In the genomic region with DNA sequence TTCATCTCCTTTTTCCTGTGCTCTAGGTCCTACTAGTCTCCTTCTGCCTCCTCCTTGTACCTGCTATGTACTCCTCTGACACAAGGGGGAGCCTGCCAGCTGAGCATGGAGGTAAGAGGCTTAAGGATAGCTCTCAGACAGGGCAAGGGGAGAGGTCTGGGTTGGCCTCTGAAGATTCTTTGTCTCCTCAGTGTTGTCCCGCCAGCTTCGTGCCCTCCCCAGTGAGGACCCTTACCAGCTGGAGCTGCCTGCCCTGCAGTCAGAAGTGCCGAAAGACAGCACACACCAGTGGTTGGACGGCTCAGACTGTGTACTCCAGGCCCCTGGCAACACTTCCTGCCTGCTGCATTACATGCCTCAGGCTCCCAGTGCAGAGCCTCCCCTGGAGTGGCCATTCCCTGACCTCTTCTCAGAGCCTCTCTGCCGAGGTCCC, we compare ENCODE assay signal across 8 cellular contexts. TPM values are rescaled to one million over a fixed set of nuclear protein-coding genes. Genes with fewer than 3 reads are reported as not detected.
DNase-seq lines count a peak whose midpoint lies in the region; ATAC-seq and TF ChIP-seq lines count a peak whose summit lies in the region.

No MANE protein-coding gene starts in this region.

- no peak overlapping the region for H3K27ac Mint-ChIP-seq in neural progenitor cell

- H3K36me3 ChIP-seq in NT2/D1 (ENCODE audit: insufficient read depth, insufficient read length, low read length) (peaks cover 75% of the 10 kb centered on the region), esophagus squamous epithelium (peaks cover 27 to 71% (median 52%) of the 10 kb centered on the region in 3 donors), neural progenitor cell (no peaks in the 10 kb centered on the region)

- H3K36me3 Mint-ChIP-seq in neural progenitor cell, result peaks cover 24% of the 10 kb centered on the region

- peaks cover 22% of the 10 kb centered on the region for H3K4me1 Mint-ChIP-seq in neural progenitor cell

- peaks cover 52% of the 10 kb centered on the region for H3F3A ChIP-seq in neural progenitor cell (ENCODE audit: low read depth)

- no peaks in the 10 kb centered on the region for H3K9me3 Mint-ChIP-seq in neural progenitor cell

- DNase-seq in D341Med (ENCODE audit: low spot score) (peak; percentile 80), HT-29 (ENCODE audit: low spot score) (peak; percentile 81), NT2/D1 (ENCODE audit: low read depth, low spot score) (peak; percentile 76), esophagus squamous epithelium (lab: John Stamatoyannopoulos, UW) (no peak), neural progenitor cell (ENCODE audit: low spot score) (peak; percentile 87), globus pallidus (ENCODE audit: low spot score) (no peak)
- DNase-seq in activated CD8-positive, alpha-beta memory T cell treated with anti-CD3 and anti-CD28 coated beads, Interleukin-2, amount 50 U/mL, for 48 hours, result peak; percentile 69

- no peak overlapping the region for H2AFZ ChIP-seq in neural progenitor cell (replicated peaks)

- no peak for TF ChIP-seq POLR2A in esophagus squamous epithelium (IDR thresholded peaks at IDR 0.05)

- H3K4me1 ChIP-seq in NT2/D1 (ENCODE audit: insufficient read depth, insufficient read length) (peaks cover 10% of the 10 kb centered on the region), esophagus squamous epithelium (peaks cover 10 to 32% (median 14%) of the 10 kb centered on the region in 3 donors), neural progenitor cell (peaks cover 7% of the 10 kb centered on the region)

- no peak overlapping the region for H3K4me2 ChIP-seq in neural progenitor cell

- peaks cover 20% of the 10 kb centered on the region for H3K79me2 ChIP-seq in neural progenitor cell (ENCODE audit: low read depth)

- ATAC-seq in GM18907 (IDR thresholded peaks at IDR 0.05; ENCODE audit: unreplicated experiment), result no peak

- peak; percentile 47 to 80 (median 73) for TF ChIP-seq CTCF in esophagus squamous epithelium (IDR thresholded peaks at IDR 0.05)
- peak; percentile 78 for TF ChIP-seq CTCF in neural progenitor cell (IDR thresholded peaks at IDR 0.05)

- H3K9me3 ChIP-seq in NT2/D1 (ENCODE audit: insufficient read depth, low read length), result no peaks in the 10 kb centered on the region
- H3K9me3 ChIP-seq in esophagus squamous epithelium, result no peaks in the 10 kb centered on the region
- H3K9me3 ChIP-seq in neural progenitor cell (ENCODE audit: low read depth), result no peaks in the 10 kb centered on the region

- intact Hi-C loops in esophagus squamous epithelium (cut with DNase I), result loop anchor here (10.0 kb wide), 1 partner anchor 131 kb away; a partner anchor contains a TSS

- H3K9ac ChIP-seq in NT2/D1 (ENCODE audit: insufficient read length, low read depth) (no peak overlapping the region), neural progenitor cell (no peak overlapping the region)

- no peaks in the 10 kb centered on the region for H3K27me3 ChIP-seq in NT2/D1 (ENCODE audit: insufficient read depth, insufficient read length)
- no peaks in the 10 kb centered on the region for H3K27me3 ChIP-seq in esophagus squamous epithelium
- H3K27me3 ChIP-seq in neural progenitor cell, result no peaks in the 10 kb centered on the region

- H4K20me1 ChIP-seq in neural progenitor cell (ENCODE audit: low read depth), result peaks cover 1% of the 10 kb centered on the region

- no peak overlapping the region for H3K4me3 Mint-ChIP-seq in neural progenitor cell

- H3K27ac ChIP-seq in esophagus squamous epithelium (peak overlapping the region in 2 of 4 donors; percentile 22 to 59), neural progenitor cell (peak overlapping the region; percentile 48)

- no peak overlapping the region for H3K4me3 ChIP-seq in NT2/D1 (ENCODE audit: insufficient read length, low read depth)
- H3K4me3 ChIP-seq in esophagus squamous epithelium, result no peak overlapping the region
- H3K4me3 ChIP-seq in neural progenitor cell, result no peak overlapping the region

- WGBS in esophagus squamous epithelium, 2 donors, result 38 to 65% methylated on average over 2 to 4 of the region's 5 CpGs

- H3K27me3 Mint-ChIP-seq in neural progenitor cell (ENCODE audit: insufficient read depth, low read depth), result no peaks in the 10 kb centered on the region

RNA-seq across cellular contexts. Expression of a gene that starts 3.8 kb away (rescaled TPM):
- total RNA-seq in HT-29 (2014; rRNA removed; shearing (Covaris generic)), result 42.4 and 44.5 TPM in 2 replicates
- total RNA-seq in esophagus squamous epithelium (10 to 100 TPM; 10.5 to 24.2 (median 19.2) TPM), neural progenitor cell (ENCODE audit: low replicate concordance) (27.9 and 30.3 TPM in 2 replicates)

RNA-seq across cellular contexts. Expression of a gene that starts 4.2 kb away (rescaled TPM):
- 99.5 and 100.0 TPM in 2 replicates for total RNA-seq in HT-29 (2014; rRNA removed; shearing (Covaris generic))
- total RNA-seq in esophagus squamous epithelium (100 to 1,000 TPM in 2 of 4 donors, 10 to 100 TPM in 2; 94.7 to 233 (median 112) TPM), neural progenitor cell (ENCODE audit: low replicate concordance) (36.7 and 71.5 TPM in 2 replicates)

RNA-seq across cellular contexts. Expression of a gene that starts 12.8 kb away (rescaled TPM):
- 74.6 and 84.9 TPM in 2 replicates for total RNA-seq in HT-29 (2014; rRNA removed; shearing (Covaris generic))
- 10 to 100 TPM; 14.1 to 61.8 (median 42.0) TPM for total RNA-seq in esophagus squamous epithelium
- 44.8 and 74.5 TPM in 2 replicates for total RNA-seq in neural progenitor cell (ENCODE audit: low replicate concordance)

RNA-seq across cellular contexts. Expression of a gene that starts 12.9 kb away (rescaled TPM):
- total RNA-seq in HT-29 (2014; rRNA removed; shearing (Covaris generic)), result 18.9 and 20.6 TPM in 2 replicates
- total RNA-seq in esophagus squamous epithelium, result 10 to 100 TPM in 3 of 4 donors, 1 to 10 TPM in 1; 8.0 to 17.5 (median 11.6) TPM
- total RNA-seq in neural progenitor cell (ENCODE audit: low replicate concordance), result 11.2 and 20.1 TPM in 2 replicates

RNA-seq across cellular contexts. Expression of a gene that starts 17.9 kb away (rescaled TPM):
- total RNA-seq in HT-29 (2014; rRNA removed; shearing (Covaris generic)), result 0.28 TPM in 1 of 2 replicates, not detected in the other
- total RNA-seq in esophagus squamous epithelium (not detected), neural progenitor cell (ENCODE audit: low replicate concordance) (not detected in 2 replicates)

Comparison
In these comparisons a context has a peak if more than half of its experiments do, and no peak if none do; other contexts are left out.
1. DNase-seq: peak in D341Med (single experiment), HT-29 (single experiment), NT2/D1 (single experiment), activated CD8-positive, alpha-beta memory T cell treated with anti-CD3 and anti-CD28 coated beads, Interleukin-2, amount 50 U/mL, for 48 hours (single experiment) and neural progenitor cell (single experiment); none in esophagus squamous epithelium (single experiment) and globus pallidus (single experiment).